In genomic region chr7:118040562-118040961, GRCh38 we compare ENCODE assay signal across 13 cellular contexts.
DNase-seq lines count a peak whose midpoint lies in the region; ATAC-seq and TF ChIP-seq lines count a peak whose summit lies in the region.
"Had no signal": no experiment of that assay in that cellular context is flagged by ENCODE, and none has a peak within 500 bp of the region (broad histone marks: within the 10 kb centered on the region; RNA-seq: fewer than 3 reads in every experiment).

No MANE protein-coding gene starts in this region.

- H3K4me3 ChIP-seq in GM06990 (replicated peaks; ENCODE audit: low read depth, low read length), result no peak overlapping the region
- H3K4me3 ChIP-seq: thyroid gland had no signal

- no peak overlapping the region for H3K27ac Mint-ChIP-seq in chondrocyte (ENCODE audit: unreplicated experiment)
- H3K27ac Mint-ChIP-seq: natural killer cell had no signal

- no peaks in the 10 kb centered on the region for H3K27me3 ChIP-seq in GM06990 (replicated peaks; ENCODE audit: control insufficient read depth, insufficient read depth, low read length)
- H3K27me3 ChIP-seq: thyroid gland had no signal

- H3K4me3 Mint-ChIP-seq in chondrocyte (ENCODE audit: unreplicated experiment), result no peak overlapping the region
- H3K4me3 Mint-ChIP-seq: activated T-cell treated with anti-CD3 and anti-CD28 coated beads, Interleukin-2, amount 50 U/mL, for 4 hours; natural killer cell had no signal

- no peaks in the 10 kb centered on the region for H3K4me1 Mint-ChIP-seq in chondrocyte (ENCODE audit: low read depth)
- H3K4me1 Mint-ChIP-seq: natural killer cell had no signal

- TF ChIP-seq CTCF in GM06990 (IDR thresholded peaks at IDR 0.05; ENCODE audit: insufficient read depth, low read length, poor library complexity, severe bottlenecking) (no peak), chondrocyte (IDR thresholded peaks at IDR 0.05) (no peak)

- peaks cover 29% of the 10 kb centered on the region for H3K27me3 Mint-ChIP-seq in chondrocyte (ENCODE audit: low read depth)

- peak; percentile 9 for DNase-seq in GM06990 (ENCODE audit: extremely low read depth, insufficient read length)
- DNase-seq in activated naive CD4-positive, alpha-beta T cell treated with anti-CD3 and anti-CD28 coated beads, Interleukin-2, amount 50 U/mL, for 16 hours, result no peak
- DNase-seq in chondrocyte (ENCODE audit: low spot score), result no peak
- DNase-seq in NCI-H1694 treated with DMSO at 0.1 percent for 48 hours (lab: John Stamatoyannopoulos, UW), result no peak
- DNase-seq in NCI-H128 (lab: John Stamatoyannopoulos, UW; ENCODE audit: unreplicated experiment), result no peak
- DNase-seq: activated T-cell treated with anti-CD3 and anti-CD28 coated beads, Interleukin-2, amount 50 U/mL, for 4 hours; foreskin melanocyte; natural killer cell; SHP77; thyroid gland had no signal

- ATAC-seq in GM19328 (IDR thresholded peaks at IDR 0.05; ENCODE audit: unreplicated experiment) (peak; percentile 54), HG02642 (IDR thresholded peaks at IDR 0.05; ENCODE audit: poor library complexity, unreplicated experiment) (peak; percentile 69), HG03354 (IDR thresholded peaks at IDR 0.05; ENCODE audit: poor library complexity, severe bottlenecking, unreplicated experiment) (peak; percentile 85)
- ATAC-seq: activated T-cell treated with anti-CD3 and anti-CD28 coated beads, Interleukin-2, amount 50 U/mL, for 4 hours; natural killer cell had no signal

- no peaks in the 10 kb centered on the region for H3K36me3 Mint-ChIP-seq in chondrocyte (ENCODE audit: low read depth)
- H3K36me3 Mint-ChIP-seq: natural killer cell had no signal

- no peaks in the 10 kb centered on the region for H3K9me3 Mint-ChIP-seq in chondrocyte (ENCODE audit: low read depth)
- H3K9me3 Mint-ChIP-seq: activated T-cell treated with anti-CD3 and anti-CD28 coated beads, Interleukin-2, amount 50 U/mL, for 4 hours had no signal

- H3K36me3 ChIP-seq in GM06990 (ENCODE audit: control insufficient read depth, insufficient read depth, low read length), result no peaks in the 10 kb centered on the region
- H3K36me3 ChIP-seq: thyroid gland had no signal
